ENCODE assay signal across 13 cellular contexts in genomic region chr19:46378268-46378667, GRCh38. TPM values are rescaled to one million over a fixed set of nuclear protein-coding genes. Genes with fewer than 3 reads are reported as not detected.
A peak's percentile ranks its signal among the peaks of the same experiment; 100 is the strongest.
DNase-seq lines count a peak whose midpoint lies in the region; ATAC-seq and TF ChIP-seq lines count a peak whose summit lies in the region.
"Had no signal": no experiment of that assay in that cellular context is flagged by ENCODE, and none has a peak within 500 bp of the region (broad histone marks: within the 10 kb centered on the region; RNA-seq: fewer than 3 reads in every experiment).

No MANE protein-coding gene starts in this region.

- peak overlapping the region; percentile 33 to 35 for H3K27ac ChIP-seq in ovary

- H3K4me3 ChIP-seq in fibroblast of mammary gland (ENCODE audit: control insufficient read depth, low read depth, low read length) (no peak overlapping the region), ovary (no peak overlapping the region)
- H3K4me3 ChIP-seq: GM12878 had no signal

- 5 to 8% (median 6%) methylated on average over 2 of the region's 2 CpGs for WGBS in ovary, 3 donors

- POLR2A ChIA-PET in naive thymus-derived CD8-positive, alpha-beta T cell (lab: Charles Lee): no interaction called here

- H3K9me3 ChIP-seq in ovary: no peaks in the 10 kb centered on the region

- H3K4me1 ChIP-seq in ovary (ENCODE audit: insufficient read depth): peaks cover 10% of the 10 kb centered on the region

- H3K27ac Mint-ChIP-seq in naive thymus-derived CD8-positive, alpha-beta T cell: peak overlapping the region in 1 of 10 donors; percentile 65
- H3K27ac Mint-ChIP-seq: activated CD8-positive, alpha-beta T cell treated with anti-CD3 and anti-CD28 coated beads for 36 hours; CD4-positive, alpha-beta T cell; IgD-negative memory B cell had no signal

- H3K4me1 Mint-ChIP-seq in naive thymus-derived CD8-positive, alpha-beta T cell: peaks cover 0 to 8% (median 5%) of the 10 kb centered on the region in 4 donors

- DNase-seq in AG08395 (ENCODE audit: low spot score) (peak; percentile 78), RPMI7951 (ENCODE audit: low read depth) (peak; percentile 66), fibroblast of mammary gland (ENCODE audit: low read depth) (peak; percentile 93), ovary (no peak), T-helper 9 cell (no peak), GM13976 (ENCODE audit: low spot score) (no peak), NOMO-1 treated with DMSO at 0.1 percent for 48 hours (lab: John Stamatoyannopoulos, UW; ENCODE audit: unreplicated experiment) (no peak)
- DNase-seq in naive thymus-derived CD8-positive, alpha-beta T cell: no peak
- DNase-seq: activated CD8-positive, alpha-beta T cell treated with anti-CD3 and anti-CD28 coated beads for 36 hours; CD4-positive, alpha-beta T cell had no signal

- no peaks in the 10 kb centered on the region for H3K27me3 Mint-ChIP-seq in naive thymus-derived CD8-positive, alpha-beta T cell
- H3K27me3 Mint-ChIP-seq: activated CD8-positive, alpha-beta T cell treated with anti-CD3 and anti-CD28 coated beads for 36 hours; CD4-positive, alpha-beta T cell; IgD-negative memory B cell had no signal

- no peak for TF ChIP-seq POLR2A in ovary (IDR thresholded peaks at IDR 0.05)

- no peak for ATAC-seq in naive thymus-derived CD8-positive, alpha-beta T cell
- ATAC-seq: activated CD8-positive, alpha-beta T cell treated with anti-CD3 and anti-CD28 coated beads for 36 hours; GM12878 had no signal

- TF ChIP-seq CTCF in fibroblast of mammary gland (conservative IDR thresholded peaks at IDR 0.05; ENCODE audit: control insufficient read depth, insufficient read depth, low read depth, low read length) (no peak), ovary (IDR thresholded peaks at IDR 0.05) (no peak), GM13976 (IDR thresholded peaks at IDR 0.05; ENCODE audit: borderline replicate concordance, control extremely low read depth, extremely low read depth, insufficient read depth, missing control alignments) (no peak)

- peaks cover 10 to 75% (median 27%) of the 10 kb centered on the region in 3 donors for H3K36me3 Mint-ChIP-seq in naive thymus-derived CD8-positive, alpha-beta T cell

- intact Hi-C loops in ovary (cut with DNase I): no loop called here

- no peak overlapping the region for H3K4me3 Mint-ChIP-seq in naive thymus-derived CD8-positive, alpha-beta T cell
- H3K4me3 Mint-ChIP-seq: activated CD8-positive, alpha-beta T cell treated with anti-CD3 and anti-CD28 coated beads for 36 hours; CD4-positive, alpha-beta T cell; IgD-negative memory B cell; neural crest cell had no signal

- in situ Hi-C loops in GM13976 (cut with MboI; ENCODE audit: low sequenced_read_pairs, unreplicated experiment): no loop called here

- no peak for TF ChIP-seq EP300 in ovary (IDR thresholded peaks at IDR 0.05)

- no peaks in the 10 kb centered on the region for H3K36me3 ChIP-seq in ovary

- H3K27me3 ChIP-seq in ovary: no peaks in the 10 kb centered on the region

- H3K9me3 Mint-ChIP-seq in naive thymus-derived CD8-positive, alpha-beta T cell: no peaks in the 10 kb centered on the region
- H3K9me3 Mint-ChIP-seq: activated CD8-positive, alpha-beta T cell treated with anti-CD3 and anti-CD28 coated beads for 36 hours; CD4-positive, alpha-beta T cell; IgD-negative memory B cell; neural crest cell had no signal

RNA-seq across cellular contexts. Expression of gene PPP5C, which starts 31.4 kb away (rescaled TPM):
- 51.4 and 67.6 TPM in 2 replicates for total RNA-seq in RPMI7951 (2014; rRNA removed; shearing (Covaris generic))
- total RNA-seq in ovary: 10 to 100 TPM; 34.5 to 63.4 (median 45.3) TPM
- 10 to 100 TPM; 33.1 to 79.2 TPM for polyA plus RNA-seq in ovary
- total RNA-seq in naive thymus-derived CD8-positive, alpha-beta T cell: 10 to 100 TPM; 47.3 to 47.7 TPM
- 10 to 100 TPM; 20.8 to 35.7 (median 31.0) TPM for polyA plus RNA-seq in naive thymus-derived CD8-positive, alpha-beta T cell

RNA-seq across cellular contexts. Expression of gene CCDC8, which starts 35.1 kb away (rescaled TPM):
- total RNA-seq in RPMI7951 (2014; rRNA removed; shearing (Covaris generic)): 0.48 and 0.59 TPM in 2 replicates
- 10 to 100 TPM; 29.3 to 82.6 (median 67.9) TPM for total RNA-seq in ovary
- polyA plus RNA-seq in ovary: 10 to 100 TPM; 20.1 to 35.7 TPM
- total RNA-seq in naive thymus-derived CD8-positive, alpha-beta T cell: not detected
- polyA plus RNA-seq in naive thymus-derived CD8-positive, alpha-beta T cell: not detected
- total RNA-seq: activated CD8-positive, alpha-beta T cell treated with anti-CD3 and anti-CD28 coated beads for 36 hours; CD4-positive, alpha-beta T cell had no signal
- polyA plus RNA-seq: IgD-negative memory B cell had no signal

RNA-seq across cellular contexts. Expression of gene PNMA8C, which starts 50.5 kb away (rescaled TPM):
- not detected in 2 replicates for total RNA-seq in RPMI7951 (2014; rRNA removed; shearing (Covaris generic))
- total RNA-seq in ovary: under 1 TPM in 6 of 7 donors, not detected in 1; 0.25 to 0.82 (median 0.39) TPM
- polyA plus RNA-seq in ovary: under 1 TPM; 0.15 to 0.32 TPM
- not detected for total RNA-seq in naive thymus-derived CD8-positive, alpha-beta T cell
- not detected for polyA plus RNA-seq in naive thymus-derived CD8-positive, alpha-beta T cell
- total RNA-seq: activated CD8-positive, alpha-beta T cell treated with anti-CD3 and anti-CD28 coated beads for 36 hours; CD4-positive, alpha-beta T cell; GM12878 had no signal
- polyA plus RNA-seq: GM12878, IgD-negative memory B cell had no signal

Comparison
In these comparisons a context has a peak if more than half of its experiments do, and no peak if none do; other contexts are left out.
1. DNase-seq: peak in AG08395 (single experiment), RPMI7951 (single experiment) and fibroblast of mammary gland (single experiment); none in ovary (0 of 5), T-helper 9 cell (single experiment), GM13976 (single experiment), NOMO-1 treated with DMSO at 0.1 percent for 48 hours (single experiment) and naive thymus-derived CD8-positive, alpha-beta T cell (0 of 10).
2. RNA of gene CCDC8, which starts 35.1 kb away (total RNA-seq): 29.3 to 82.6 TPM in ovary; 0.48 to 0.59 TPM in RPMI7951 and not detected in naive thymus-derived CD8-positive, alpha-beta T cell; every median in the first group is over 10 times any median in the second.